In genomic region chr12:130136536-130136935, GRCh38 we compare ENCODE assay signal across 20 cellular contexts. TPM values are rescaled to one million over a fixed set of nuclear protein-coding genes. Genes with fewer than 3 reads are reported as not detected.
DNase-seq lines count a peak whose midpoint lies in the region; ATAC-seq and TF ChIP-seq lines count a peak whose summit lies in the region.
"Had no signal": no experiment of that assay in that cellular context is flagged by ENCODE, and none has a peak within 500 bp of the region (broad histone marks: within the 10 kb centered on the region; RNA-seq: fewer than 3 reads in every experiment).

No MANE protein-coding gene starts in this region.

- no peaks in the 10 kb centered on the region for H3K79me2 ChIP-seq in neural progenitor cell (ENCODE audit: low read depth)

- H3K4me2 ChIP-seq in neural progenitor cell: no peak overlapping the region

- H3K9me3 Mint-ChIP-seq in MCF 10A (ENCODE audit: unreplicated experiment) (no peaks in the 10 kb centered on the region), endodermal cell (no peaks in the 10 kb centered on the region), neural progenitor cell (peaks cover 6% of the 10 kb centered on the region)
- H3K9me3 Mint-ChIP-seq: CD4-positive, alpha-beta T cell had no signal

- no peaks in the 10 kb centered on the region for H3K36me3 ChIP-seq in breast epithelium
- no peaks in the 10 kb centered on the region for H3K36me3 ChIP-seq in endodermal cell (ENCODE audit: control insufficient read depth, insufficient read depth, low read length)
- no peaks in the 10 kb centered on the region for H3K36me3 ChIP-seq in neural progenitor cell
- H3K36me3 ChIP-seq: BE2C had no signal

- no peaks in the 10 kb centered on the region for H3K9me3 ChIP-seq in breast epithelium
- H3K9me3 ChIP-seq in endodermal cell (ENCODE audit: control insufficient read depth, low read length): no peaks in the 10 kb centered on the region
- no peaks in the 10 kb centered on the region for H3K9me3 ChIP-seq in neural progenitor cell (ENCODE audit: low read depth)
- H3K9me3 ChIP-seq: BE2C, Caco-2 had no signal

- no peak overlapping the region for H2AFZ ChIP-seq in neural progenitor cell (replicated peaks)

- H3K4me1 Mint-ChIP-seq in MCF 10A (ENCODE audit: insufficient read depth, unreplicated experiment): peaks cover 14% of the 10 kb centered on the region
- no peaks in the 10 kb centered on the region for H3K4me1 Mint-ChIP-seq in endodermal cell
- peaks cover 82% of the 10 kb centered on the region for H3K4me1 Mint-ChIP-seq in neural progenitor cell

- intact Hi-C loops in MCF 10A (cut with micrococcal nuclease) (no loop called here), breast epithelium (cut with DNase I; ENCODE audit: low total_unique reads) (loop anchor here (1.0 kb wide), 1 partner anchor 30 kb away; no protein-coding TSS in a partner anchor)

- no TSS peak for BruUV-seq in MCF 10A (replicated peaks; lab: Mats Ljungman, UMichigan)

- no peak overlapping the region for H3K27ac ChIP-seq in breast epithelium
- no peak overlapping the region for H3K27ac ChIP-seq in endodermal cell (ENCODE audit: low read depth, low read length)
- no peak overlapping the region for H3K27ac ChIP-seq in neural progenitor cell

- H3K9ac ChIP-seq in endodermal cell (ENCODE audit: extremely low read depth, low read length, poor library complexity, severe bottlenecking): no peak overlapping the region
- no peak overlapping the region for H3K9ac ChIP-seq in neural progenitor cell

- H3K4me1 ChIP-seq in breast epithelium: no peaks in the 10 kb centered on the region
- H3K4me1 ChIP-seq in endodermal cell (ENCODE audit: control insufficient read depth, insufficient read depth, low read length): no peaks in the 10 kb centered on the region
- H3K4me1 ChIP-seq in neural progenitor cell: no peaks in the 10 kb centered on the region
- H3K4me1 ChIP-seq: BE2C, Caco-2 had no signal

- POLR2A ChIA-PET in MCF 10A (lab: Yijun Ruan, JAX): interaction anchor here (0.9 to 2.8 kb wide), 6 partner anchors 8 to 56 kb away, joined by 3 to 14 read pairs (median 8); no protein-coding TSS in a partner anchor

- H3K27me3 ChIP-seq in breast epithelium: no peaks in the 10 kb centered on the region
- peaks cover 96% of the 10 kb centered on the region for H3K27me3 ChIP-seq in endodermal cell (ENCODE audit: control insufficient read depth, insufficient read depth, low read length, poor library complexity, severe bottlenecking)
- peaks cover 99% of the 10 kb centered on the region for H3K27me3 ChIP-seq in neural progenitor cell

- H4K20me1 ChIP-seq in neural progenitor cell (ENCODE audit: low read depth): peaks cover 4% of the 10 kb centered on the region

- H3K4me3 ChIP-seq in breast epithelium (no peak overlapping the region), endodermal cell (ENCODE audit: low read length) (no peak overlapping the region), neural progenitor cell (no peak overlapping the region)

- H3K27ac Mint-ChIP-seq in MCF 10A (ENCODE audit: low read depth, unreplicated experiment) (no peak overlapping the region), endodermal cell (no peak overlapping the region), neural progenitor cell (peak overlapping the region; percentile 15)
- H3K27ac Mint-ChIP-seq: CD4-positive, alpha-beta T cell had no signal

- no peaks in the 10 kb centered on the region for H3K36me3 Mint-ChIP-seq in MCF 10A (ENCODE audit: insufficient read depth, unreplicated experiment)
- no peaks in the 10 kb centered on the region for H3K36me3 Mint-ChIP-seq in endodermal cell (ENCODE audit: low read depth)
- H3K36me3 Mint-ChIP-seq in neural progenitor cell: no peaks in the 10 kb centered on the region

- H3F3A ChIP-seq in neural progenitor cell (ENCODE audit: low read depth): peaks cover 6% of the 10 kb centered on the region

- no peaks in the 10 kb centered on the region for H3K27me3 Mint-ChIP-seq in MCF 10A (ENCODE audit: insufficient read depth, unreplicated experiment)
- H3K27me3 Mint-ChIP-seq in endodermal cell (ENCODE audit: insufficient read depth): peaks cover 97% of the 10 kb centered on the region
- H3K27me3 Mint-ChIP-seq in neural progenitor cell (ENCODE audit: insufficient read depth, low read depth): peaks cover 31% of the 10 kb centered on the region

- 79 to 84% methylated on average over 8 of the region's 8 CpGs for WGBS in endodermal cell (ENCODE audit: insufficient coverage in 1 of 2, insufficient read length in 1 of 2), 2 experiments

- TF ChIP-seq CTCF in MCF 10A (IDR thresholded peaks at IDR 0.05; ENCODE audit: unreplicated experiment) (no peak), breast epithelium (IDR thresholded peaks at IDR 0.05) (no peak), endodermal cell (conservative IDR thresholded peaks at IDR 0.05) (no peak), neural progenitor cell (IDR thresholded peaks at IDR 0.05) (no peak)

- CTCF ChIA-PET in MCF 10A (lab: Yijun Ruan, JAX): interaction anchor here (0.8 kb wide), 2 partner anchors 12 to 68 kb away, joined by 3 read pairs; no protein-coding TSS in a partner anchor

- DNase-seq in MCF 10A (ENCODE audit: unreplicated experiment): peak; percentile 38
- no peak for DNase-seq in breast epithelium (ENCODE audit: low spot score in 2 of 2)
- peak; percentile 47 for DNase-seq in endodermal cell
- DNase-seq in neural progenitor cell (ENCODE audit: low spot score): no peak
- DNase-seq in DMS 273 (lab: John Stamatoyannopoulos, UW; ENCODE audit: unreplicated experiment): no peak
- DNase-seq in NCI-H69 (lab: John Stamatoyannopoulos, UW): no peak
- DNase-seq in GM19240 (ENCODE audit: insufficient read length, low spot score): no peak
- DNase-seq: BE2C; Caco-2; CD4-positive, alpha-beta T cell; GDM1; HCEC 1CT; NCI-H187 treated with DMSO at 0.1 percent for 48 hours; NCI-H524 treated with DMSO at 0.1 percent for 48 hours; SIG-M5 had no signal

- no peak for TF ChIP-seq POLR2A in breast epithelium (IDR thresholded peaks at IDR 0.05)

- H3K4me3 Mint-ChIP-seq in MCF 10A (ENCODE audit: unreplicated experiment) (peak overlapping the region; percentile 26), endodermal cell (no peak overlapping the region), neural progenitor cell (no peak overlapping the region)
- H3K4me3 Mint-ChIP-seq: CD4-positive, alpha-beta T cell had no signal

- ATAC-seq in GM19395 (IDR thresholded peaks at IDR 0.05; ENCODE audit: unreplicated experiment): no peak
- ATAC-seq: SK-N-SH treated with all-trans-retinoic acid at 6 μM for 48 hours had no signal

RNA-seq across cellular contexts. Expression of gene FZD10, which starts 25.7 kb away (rescaled TPM):
- total RNA-seq in MCF 10A (2022): 0.15 TPM in 1 of 2 replicates, not detected in the other
- 1 to 10 TPM in 2 of 3 donors, under 1 TPM in 1; 0.48 to 2.0 (median 1.8) TPM for total RNA-seq in breast epithelium
- under 1 TPM in 1 of 2 donors, not detected in 1; 0.18 TPM for total RNA-seq in endodermal cell
- polyA plus RNA-seq in endodermal cell (2013, experiment 1 of 2): 80.9 TPM
- polyA plus RNA-seq in endodermal cell (2013, experiment 2 of 2): 59.6 TPM
- total RNA-seq in neural progenitor cell (ENCODE audit: low replicate concordance): 0.11 and 0.81 TPM in 2 replicates
- total RNA-seq: A172; CD4-positive, alpha-beta T cell; LHCN-M2; OCI-LY7 had no signal

Comparison
In these comparisons a context has a peak if more than half of its experiments do, and no peak if none do; other contexts are left out.
1. DNase-seq: peak in MCF 10A (single experiment) and endodermal cell (single experiment); none in breast epithelium (0 of 2), neural progenitor cell (single experiment), DMS 273 (single experiment), NCI-H69 (single experiment) and GM19240 (single experiment).